ENCODE assay signal across 1 cellular context in genomic region chr11:2092956-2093412, GRCh38.
TF ChIP-seq lines count a peak whose summit lies in the region.

No MANE protein-coding gene starts in this region.

TF ChIP-seq in SK-N-SH treated with all-trans-retinoic acid at 6 μM for 48 hours, 23 proteins besides CTCF, POLR2A, EP300 and RAD21 (continued from another document):
- TF ChIP-seq BACH2 (CRISPR knock-in tag; IDR thresholded peaks at IDR 0.05; ENCODE audit: borderline replicate concordance) (no peak), GLIS3 (CRISPR knock-in tag; IDR thresholded peaks at IDR 0.05) (no peak), TSHZ2 (CRISPR knock-in tag; IDR thresholded peaks at IDR 0.05) (no peak), ARNTL (CRISPR knock-in tag; IDR thresholded peaks at IDR 0.05; ENCODE audit: borderline replicate concordance, low read depth) (no peak), ISL1 (CRISPR knock-in tag; IDR thresholded peaks at IDR 0.05) (no peak)
